1 cellular context compared by ENCODE assay signal in the genomic region with DNA sequence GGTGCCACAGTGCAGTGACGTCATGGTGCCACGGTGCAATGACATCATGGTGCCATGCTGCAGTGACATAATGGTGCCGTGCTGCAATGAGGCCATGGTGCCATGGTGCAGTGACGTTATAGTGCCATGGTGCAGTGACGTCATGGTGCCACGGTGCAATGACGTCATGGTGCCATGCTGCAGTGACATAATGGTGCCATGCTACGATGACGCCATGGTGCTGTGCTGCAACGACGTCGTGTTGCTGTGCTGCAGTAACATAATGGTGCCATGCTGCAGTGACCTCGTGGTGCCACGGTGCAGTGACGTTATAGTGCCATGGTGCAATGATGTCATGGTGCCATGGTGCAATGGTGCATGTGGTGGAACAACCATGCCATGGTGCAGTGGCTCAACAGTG.
TF ChIP-seq lines count a peak whose summit lies in the region.

No MANE protein-coding gene starts in this region.

TF ChIP-seq in K562, 482 proteins besides CTCF, POLR2A, EP300 and RAD21 (continued from another document and continues in another):
- TF ChIP-seq, protein P1, sequence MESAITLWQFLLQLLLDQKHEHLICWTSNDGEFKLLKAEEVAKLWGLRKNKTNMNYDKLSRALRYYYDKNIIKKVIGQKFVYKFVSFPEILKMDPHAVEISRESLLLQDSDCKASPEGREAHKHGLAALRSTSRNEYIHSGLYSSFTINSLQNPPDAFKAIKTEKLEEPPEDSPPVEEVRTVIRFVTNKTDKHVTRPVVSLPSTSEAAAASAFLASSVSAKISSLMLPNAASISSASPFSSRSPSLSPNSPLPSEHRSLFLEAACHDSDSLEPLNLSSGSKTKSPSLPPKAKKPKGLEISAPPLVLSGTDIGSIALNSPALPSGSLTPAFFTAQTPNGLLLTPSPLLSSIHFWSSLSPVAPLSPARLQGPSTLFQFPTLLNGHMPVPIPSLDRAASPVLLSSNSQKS (CRISPR knock-in tag; IDR thresholded peaks at IDR 0.05): no peak
- TF ChIP-seq, protein P2, sequence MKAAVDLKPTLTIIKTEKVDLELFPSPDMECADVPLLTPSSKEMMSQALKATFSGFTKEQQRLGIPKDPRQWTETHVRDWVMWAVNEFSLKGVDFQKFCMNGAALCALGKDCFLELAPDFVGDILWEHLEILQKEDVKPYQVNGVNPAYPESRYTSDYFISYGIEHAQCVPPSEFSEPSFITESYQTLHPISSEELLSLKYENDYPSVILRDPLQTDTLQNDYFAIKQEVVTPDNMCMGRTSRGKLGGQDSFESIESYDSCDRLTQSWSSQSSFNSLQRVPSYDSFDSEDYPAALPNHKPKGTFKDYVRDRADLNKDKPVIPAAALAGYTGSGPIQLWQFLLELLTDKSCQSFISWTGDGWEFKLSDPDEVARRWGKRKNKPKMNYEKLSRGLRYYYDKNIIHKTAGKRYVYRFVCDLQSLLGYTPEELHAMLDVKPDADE (conservative IDR thresholded peaks at IDR 0.05; ENCODE audit: control insufficient read depth, low read depth, low read length): no peak
- TF ChIP-seq XRCC5 (IDR thresholded peaks at IDR 0.05; ENCODE audit: low read depth, low read length): no peak
- TF ChIP-seq, protein P3, sequence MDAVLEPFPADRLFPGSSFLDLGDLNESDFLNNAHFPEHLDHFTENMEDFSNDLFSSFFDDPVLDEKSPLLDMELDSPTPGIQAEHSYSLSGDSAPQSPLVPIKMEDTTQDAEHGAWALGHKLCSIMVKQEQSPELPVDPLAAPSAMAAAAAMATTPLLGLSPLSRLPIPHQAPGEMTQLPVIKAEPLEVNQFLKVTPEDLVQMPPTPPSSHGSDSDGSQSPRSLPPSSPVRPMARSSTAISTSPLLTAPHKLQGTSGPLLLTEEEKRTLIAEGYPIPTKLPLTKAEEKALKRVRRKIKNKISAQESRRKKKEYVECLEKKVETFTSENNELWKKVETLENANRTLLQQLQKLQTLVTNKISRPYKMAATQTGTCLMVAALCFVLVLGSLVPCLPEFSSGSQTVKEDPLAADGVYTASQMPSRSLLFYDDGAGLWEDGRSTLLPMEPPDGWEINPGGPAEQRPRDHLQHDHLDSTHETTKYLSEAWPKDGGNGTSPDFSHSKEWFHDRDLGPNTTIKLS (IDR thresholded peaks at IDR 0.05; ENCODE audit: borderline replicate concordance, low read depth): no peak
- no peak for TF ChIP-seq KHSRP (IDR thresholded peaks at IDR 0.05)
- TF ChIP-seq MCM5 (IDR thresholded peaks at IDR 0.05; ENCODE audit: low read depth): no peak
- TF ChIP-seq, protein P4, sequence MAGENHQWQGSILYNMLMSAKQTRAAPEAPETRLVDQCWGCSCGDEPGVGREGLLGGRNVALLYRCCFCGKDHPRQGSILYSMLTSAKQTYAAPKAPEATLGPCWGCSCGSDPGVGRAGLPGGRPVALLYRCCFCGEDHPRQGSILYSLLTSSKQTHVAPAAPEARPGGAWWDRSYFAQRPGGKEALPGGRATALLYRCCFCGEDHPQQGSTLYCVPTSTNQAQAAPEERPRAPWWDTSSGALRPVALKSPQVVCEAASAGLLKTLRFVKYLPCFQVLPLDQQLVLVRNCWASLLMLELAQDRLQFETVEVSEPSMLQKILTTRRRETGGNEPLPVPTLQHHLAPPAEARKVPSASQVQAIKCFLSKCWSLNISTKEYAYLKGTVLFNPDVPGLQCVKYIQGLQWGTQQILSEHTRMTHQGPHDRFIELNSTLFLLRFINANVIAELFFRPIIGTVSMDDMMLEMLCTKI (IDR thresholded peaks at IDR 0.05; ENCODE audit: partially characterized antibody): no peak
- TF ChIP-seq CAMTA2 (CRISPR knock-in tag; conservative IDR thresholded peaks at IDR 0.05): no peak
- no peak for TF ChIP-seq ZFP36 (IDR thresholded peaks at IDR 0.05; ENCODE audit: low read depth, low read length, partially characterized antibody)
- TF ChIP-seq HDAC2 (IDR thresholded peaks at IDR 0.05): no peak
- TF ChIP-seq TEAD1 (CRISPR knock-in tag; IDR thresholded peaks at IDR 0.05): no peak
- TF ChIP-seq, protein P5, sequence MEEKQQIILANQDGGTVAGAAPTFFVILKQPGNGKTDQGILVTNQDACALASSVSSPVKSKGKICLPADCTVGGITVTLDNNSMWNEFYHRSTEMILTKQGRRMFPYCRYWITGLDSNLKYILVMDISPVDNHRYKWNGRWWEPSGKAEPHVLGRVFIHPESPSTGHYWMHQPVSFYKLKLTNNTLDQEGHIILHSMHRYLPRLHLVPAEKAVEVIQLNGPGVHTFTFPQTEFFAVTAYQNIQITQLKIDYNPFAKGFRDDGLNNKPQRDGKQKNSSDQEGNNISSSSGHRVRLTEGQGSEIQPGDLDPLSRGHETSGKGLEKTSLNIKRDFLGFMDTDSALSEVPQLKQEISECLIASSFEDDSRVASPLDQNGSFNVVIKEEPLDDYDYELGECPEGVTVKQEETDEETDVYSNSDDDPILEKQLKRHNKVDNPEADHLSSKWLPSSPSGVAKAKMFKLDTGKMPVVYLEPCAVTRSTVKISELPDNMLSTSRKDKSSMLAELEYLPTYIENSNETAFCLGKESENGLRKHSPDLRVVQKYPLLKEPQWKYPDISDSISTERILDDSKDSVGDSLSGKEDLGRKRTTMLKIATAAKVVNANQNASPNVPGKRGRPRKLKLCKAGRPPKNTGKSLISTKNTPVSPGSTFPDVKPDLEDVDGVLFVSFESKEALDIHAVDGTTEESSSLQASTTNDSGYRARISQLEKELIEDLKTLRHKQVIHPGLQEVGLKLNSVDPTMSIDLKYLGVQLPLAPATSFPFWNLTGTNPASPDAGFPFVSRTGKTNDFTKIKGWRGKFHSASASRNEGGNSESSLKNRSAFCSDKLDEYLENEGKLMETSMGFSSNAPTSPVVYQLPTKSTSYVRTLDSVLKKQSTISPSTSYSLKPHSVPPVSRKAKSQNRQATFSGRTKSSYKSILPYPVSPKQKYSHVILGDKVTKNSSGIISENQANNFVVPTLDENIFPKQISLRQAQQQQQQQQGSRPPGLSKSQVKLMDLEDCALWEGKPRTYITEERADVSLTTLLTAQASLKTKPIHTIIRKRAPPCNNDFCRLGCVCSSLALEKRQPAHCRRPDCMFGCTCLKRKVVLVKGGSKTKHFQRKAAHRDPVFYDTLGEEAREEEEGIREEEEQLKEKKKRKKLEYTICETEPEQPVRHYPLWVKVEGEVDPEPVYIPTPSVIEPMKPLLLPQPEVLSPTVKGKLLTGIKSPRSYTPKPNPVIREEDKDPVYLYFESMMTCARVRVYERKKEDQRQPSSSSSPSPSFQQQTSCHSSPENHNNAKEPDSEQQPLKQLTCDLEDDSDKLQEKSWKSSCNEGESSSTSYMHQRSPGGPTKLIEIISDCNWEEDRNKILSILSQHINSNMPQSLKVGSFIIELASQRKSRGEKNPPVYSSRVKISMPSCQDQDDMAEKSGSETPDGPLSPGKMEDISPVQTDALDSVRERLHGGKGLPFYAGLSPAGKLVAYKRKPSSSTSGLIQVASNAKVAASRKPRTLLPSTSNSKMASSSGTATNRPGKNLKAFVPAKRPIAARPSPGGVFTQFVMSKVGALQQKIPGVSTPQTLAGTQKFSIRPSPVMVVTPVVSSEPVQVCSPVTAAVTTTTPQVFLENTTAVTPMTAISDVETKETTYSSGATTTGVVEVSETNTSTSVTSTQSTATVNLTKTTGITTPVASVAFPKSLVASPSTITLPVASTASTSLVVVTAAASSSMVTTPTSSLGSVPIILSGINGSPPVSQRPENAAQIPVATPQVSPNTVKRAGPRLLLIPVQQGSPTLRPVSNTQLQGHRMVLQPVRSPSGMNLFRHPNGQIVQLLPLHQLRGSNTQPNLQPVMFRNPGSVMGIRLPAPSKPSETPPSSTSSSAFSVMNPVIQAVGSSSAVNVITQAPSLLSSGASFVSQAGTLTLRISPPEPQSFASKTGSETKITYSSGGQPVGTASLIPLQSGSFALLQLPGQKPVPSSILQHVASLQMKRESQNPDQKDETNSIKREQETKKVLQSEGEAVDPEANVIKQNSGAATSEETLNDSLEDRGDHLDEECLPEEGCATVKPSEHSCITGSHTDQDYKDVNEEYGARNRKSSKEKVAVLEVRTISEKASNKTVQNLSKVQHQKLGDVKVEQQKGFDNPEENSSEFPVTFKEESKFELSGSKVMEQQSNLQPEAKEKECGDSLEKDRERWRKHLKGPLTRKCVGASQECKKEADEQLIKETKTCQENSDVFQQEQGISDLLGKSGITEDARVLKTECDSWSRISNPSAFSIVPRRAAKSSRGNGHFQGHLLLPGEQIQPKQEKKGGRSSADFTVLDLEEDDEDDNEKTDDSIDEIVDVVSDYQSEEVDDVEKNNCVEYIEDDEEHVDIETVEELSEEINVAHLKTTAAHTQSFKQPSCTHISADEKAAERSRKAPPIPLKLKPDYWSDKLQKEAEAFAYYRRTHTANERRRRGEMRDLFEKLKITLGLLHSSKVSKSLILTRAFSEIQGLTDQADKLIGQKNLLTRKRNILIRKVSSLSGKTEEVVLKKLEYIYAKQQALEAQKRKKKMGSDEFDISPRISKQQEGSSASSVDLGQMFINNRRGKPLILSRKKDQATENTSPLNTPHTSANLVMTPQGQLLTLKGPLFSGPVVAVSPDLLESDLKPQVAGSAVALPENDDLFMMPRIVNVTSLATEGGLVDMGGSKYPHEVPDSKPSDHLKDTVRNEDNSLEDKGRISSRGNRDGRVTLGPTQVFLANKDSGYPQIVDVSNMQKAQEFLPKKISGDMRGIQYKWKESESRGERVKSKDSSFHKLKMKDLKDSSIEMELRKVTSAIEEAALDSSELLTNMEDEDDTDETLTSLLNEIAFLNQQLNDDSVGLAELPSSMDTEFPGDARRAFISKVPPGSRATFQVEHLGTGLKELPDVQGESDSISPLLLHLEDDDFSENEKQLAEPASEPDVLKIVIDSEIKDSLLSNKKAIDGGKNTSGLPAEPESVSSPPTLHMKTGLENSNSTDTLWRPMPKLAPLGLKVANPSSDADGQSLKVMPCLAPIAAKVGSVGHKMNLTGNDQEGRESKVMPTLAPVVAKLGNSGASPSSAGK (IDR thresholded peaks at IDR 0.05): no peak
- no peak for TF ChIP-seq CEBPB (tag; IDR thresholded peaks at IDR 0.05)
- TF ChIP-seq RFX5 (IDR thresholded peaks at IDR 0.05; ENCODE audit: low read depth, low read length): no peak
- no peak for TF ChIP-seq NELFE (IDR thresholded peaks at IDR 0.05; ENCODE audit: insufficient read depth, insufficient read length)
- TF ChIP-seq, protein P6, sequence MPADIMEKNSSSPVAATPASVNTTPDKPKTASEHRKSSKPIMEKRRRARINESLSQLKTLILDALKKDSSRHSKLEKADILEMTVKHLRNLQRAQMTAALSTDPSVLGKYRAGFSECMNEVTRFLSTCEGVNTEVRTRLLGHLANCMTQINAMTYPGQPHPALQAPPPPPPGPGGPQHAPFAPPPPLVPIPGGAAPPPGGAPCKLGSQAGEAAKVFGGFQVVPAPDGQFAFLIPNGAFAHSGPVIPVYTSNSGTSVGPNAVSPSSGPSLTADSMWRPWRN (IDR thresholded peaks at IDR 0.05; ENCODE audit: low read depth): no peak
- TF ChIP-seq ZNF586 (CRISPR knock-in tag; conservative IDR thresholded peaks at IDR 0.05): no peak
- TF ChIP-seq ATF1 (CRISPR knock-in tag; IDR thresholded peaks at IDR 0.05): peak; percentile 37
- peak; percentile 91 for TF ChIP-seq ATF1 (tag; IDR thresholded peaks at IDR 0.05)
- no peak for TF ChIP-seq TAF9B (IDR thresholded peaks at IDR 0.05; ENCODE audit: partially characterized antibody)
- TF ChIP-seq, protein P7, sequence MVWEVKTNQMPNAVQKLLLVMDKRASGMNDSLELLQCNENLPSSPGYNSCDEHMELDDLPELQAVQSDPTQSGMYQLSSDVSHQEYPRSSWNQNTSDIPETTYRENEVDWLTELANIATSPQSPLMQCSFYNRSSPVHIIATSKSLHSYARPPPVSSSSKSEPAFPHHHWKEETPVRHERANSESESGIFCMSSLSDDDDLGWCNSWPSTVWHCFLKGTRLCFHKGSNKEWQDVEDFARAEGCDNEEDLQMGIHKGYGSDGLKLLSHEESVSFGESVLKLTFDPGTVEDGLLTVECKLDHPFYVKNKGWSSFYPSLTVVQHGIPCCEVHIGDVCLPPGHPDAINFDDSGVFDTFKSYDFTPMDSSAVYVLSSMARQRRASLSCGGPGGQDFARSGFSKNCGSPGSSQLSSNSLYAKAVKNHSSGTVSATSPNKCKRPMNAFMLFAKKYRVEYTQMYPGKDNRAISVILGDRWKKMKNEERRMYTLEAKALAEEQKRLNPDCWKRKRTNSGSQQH (CRISPR knock-in tag; IDR thresholded peaks at IDR 0.05): no peak
- TF ChIP-seq JUND (IDR thresholded peaks at IDR 0.05; ENCODE audit: borderline replicate concordance, low read depth, low read length): no peak
- peak; percentile 73; the same call in 2 of the 3 replicates for TF ChIP-seq JUND (tag; IDR thresholded peaks at IDR 0.05; ENCODE audit: borderline replicate concordance, low read depth, low read length)
- no peak for TF ChIP-seq MED1 (CRISPR knock-in tag; IDR thresholded peaks at IDR 0.05; ENCODE audit: borderline replicate concordance)
- no peak for TF ChIP-seq ZFPM2 (CRISPR knock-in tag; IDR thresholded peaks at IDR 0.05)
- TF ChIP-seq SRSF9 (IDR thresholded peaks at IDR 0.05; ENCODE audit: borderline replicate concordance, low read depth, low read length): no peak
- TF ChIP-seq KDM1A (IDR thresholded peaks at IDR 0.05): no peak
- TF ChIP-seq TEAD2 (tag; IDR thresholded peaks at IDR 0.05): no peak
- TF ChIP-seq POLR3A (IDR thresholded peaks at IDR 0.05; ENCODE audit: borderline replicate concordance, extremely low read depth, insufficient read depth, insufficient read length): no peak
- TF ChIP-seq, protein P8, sequence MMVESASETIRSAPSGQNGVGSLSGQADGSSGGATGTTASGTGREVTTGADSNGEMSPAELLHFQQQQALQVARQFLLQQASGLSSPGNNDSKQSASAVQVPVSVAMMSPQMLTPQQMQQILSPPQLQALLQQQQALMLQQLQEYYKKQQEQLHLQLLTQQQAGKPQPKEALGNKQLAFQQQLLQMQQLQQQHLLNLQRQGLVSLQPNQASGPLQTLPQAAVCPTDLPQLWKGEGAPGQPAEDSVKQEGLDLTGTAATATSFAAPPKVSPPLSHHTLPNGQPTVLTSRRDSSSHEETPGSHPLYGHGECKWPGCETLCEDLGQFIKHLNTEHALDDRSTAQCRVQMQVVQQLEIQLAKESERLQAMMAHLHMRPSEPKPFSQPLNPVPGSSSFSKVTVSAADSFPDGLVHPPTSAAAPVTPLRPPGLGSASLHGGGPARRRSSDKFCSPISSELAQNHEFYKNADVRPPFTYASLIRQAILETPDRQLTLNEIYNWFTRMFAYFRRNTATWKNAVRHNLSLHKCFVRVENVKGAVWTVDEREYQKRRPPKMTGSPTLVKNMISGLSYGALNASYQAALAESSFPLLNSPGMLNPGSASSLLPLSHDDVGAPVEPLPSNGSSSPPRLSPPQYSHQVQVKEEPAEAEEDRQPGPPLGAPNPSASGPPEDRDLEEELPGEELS (CRISPR knock-in tag; IDR thresholded peaks at IDR 0.05; ENCODE audit: borderline replicate concordance): no peak
- TF ChIP-seq, protein P9, sequence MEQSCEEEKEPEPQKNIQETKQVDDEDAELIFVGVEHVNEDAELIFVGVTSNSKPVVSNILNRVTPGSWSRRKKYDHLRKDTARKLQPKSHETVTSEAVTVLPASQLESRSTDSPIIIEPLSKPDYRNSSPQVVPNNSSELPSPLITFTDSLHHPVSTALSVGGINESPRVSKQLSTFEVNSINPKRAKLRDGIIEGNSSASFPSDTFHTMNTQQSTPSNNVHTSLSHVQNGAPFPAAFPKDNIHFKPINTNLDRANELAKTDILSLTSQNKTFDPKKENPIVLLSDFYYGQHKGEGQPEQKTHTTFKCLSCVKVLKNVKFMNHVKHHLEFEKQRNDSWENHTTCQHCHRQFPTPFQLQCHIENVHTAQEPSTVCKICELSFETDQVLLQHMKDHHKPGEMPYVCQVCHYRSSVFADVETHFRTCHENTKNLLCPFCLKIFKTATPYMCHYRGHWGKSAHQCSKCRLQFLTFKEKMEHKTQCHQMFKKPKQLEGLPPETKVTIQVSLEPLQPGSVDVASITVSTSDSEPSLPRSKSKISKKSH (CRISPR knock-in tag; IDR thresholded peaks at IDR 0.05): no peak
- no peak for TF ChIP-seq TOE1 (IDR thresholded peaks at IDR 0.05; ENCODE audit: borderline replicate concordance)
- TF ChIP-seq TOE1 (CRISPR knock-in tag; IDR thresholded peaks at IDR 0.05; ENCODE audit: borderline replicate concordance, low read depth): no peak
- TF ChIP-seq LEF1 (IDR thresholded peaks at IDR 0.05): no peak
- TF ChIP-seq NR3C1 (CRISPR knock-in tag; IDR thresholded peaks at IDR 0.05): no peak
- TF ChIP-seq SETDB1 (IDR thresholded peaks at IDR 0.05; ENCODE audit: low read length): no peak
